ENCODE assay signal across 32 cellular contexts in the genomic region with DNA sequence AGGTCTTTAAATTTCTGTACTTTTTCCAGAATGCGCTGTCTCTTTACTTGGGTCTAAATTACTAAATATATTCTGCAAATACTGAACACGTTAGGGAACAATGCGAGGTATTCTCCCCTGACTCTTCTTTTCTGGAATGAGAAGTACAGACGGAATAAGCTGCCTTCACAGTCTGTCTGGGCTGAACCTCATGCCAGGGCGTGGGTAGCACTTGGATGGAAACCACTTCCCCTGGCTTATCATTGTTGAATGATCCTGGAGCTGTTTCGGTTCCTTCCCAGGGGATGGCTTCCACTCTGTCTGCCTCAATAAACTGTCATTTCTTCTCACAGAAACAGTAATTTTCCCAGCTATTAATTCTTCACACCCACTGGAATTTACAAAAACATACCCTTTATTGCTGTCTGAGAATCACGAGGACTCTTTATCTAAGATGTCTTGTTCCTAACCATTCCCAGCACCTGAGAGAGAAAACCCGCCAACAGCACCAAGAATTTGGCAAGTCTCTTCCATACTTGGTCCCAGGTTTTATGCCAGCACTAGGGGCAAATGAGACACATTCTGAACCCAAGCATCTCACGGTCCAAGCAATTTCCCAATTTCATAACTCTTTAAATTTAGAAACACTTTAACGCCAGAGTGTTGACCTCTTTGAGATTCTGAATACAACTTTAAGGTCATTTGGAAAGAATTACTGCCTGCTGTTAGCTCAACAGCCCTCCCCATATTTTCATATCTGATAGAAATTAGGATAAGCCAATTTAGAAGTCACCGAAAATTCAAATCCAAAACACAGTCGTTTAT. TPM values are rescaled to one million over a fixed set of nuclear protein-coding genes. Genes with fewer than 3 reads are reported as not detected.
DNase-seq lines count a peak whose midpoint lies in the region; ATAC-seq and TF ChIP-seq lines count a peak whose summit lies in the region.
"Had no signal": no experiment of that assay in that cellular context is flagged by ENCODE, and none has a peak within 500 bp of the region (broad histone marks: within the 10 kb centered on the region; RNA-seq: fewer than 3 reads in every experiment).

No MANE protein-coding gene starts in this region.

- TF ChIP-seq CTCF in fibroblast of pulmonary artery (IDR thresholded peaks at IDR 0.05; ENCODE audit: low read length, missing control alignments): no peak
- TF ChIP-seq CTCF in omental fat pad (IDR thresholded peaks at IDR 0.05): no peak

- H3K4me3 ChIP-seq in fibroblast of pulmonary artery (replicated peaks; ENCODE audit: low read depth, low read length): no peak overlapping the region
- H3K4me3 ChIP-seq: adrenal gland, heart right ventricle, mucosa of descending colon, ovary, vagina had no signal

- peak; percentile 63 for ATAC-seq in omental fat pad (ENCODE audit: low FRiP score)
- no peak for ATAC-seq in HG02938 (IDR thresholded peaks at IDR 0.05; ENCODE audit: unreplicated experiment)
- no peak for ATAC-seq in HG03442 (IDR thresholded peaks at IDR 0.05; ENCODE audit: unreplicated experiment)
- ATAC-seq: activated CD4-positive, CD25-positive, alpha-beta regulatory T cell treated with anti-CD3 and anti-CD28 coated beads, Interleukin-2, amount 50 U/mL, for 24 hours; mucosa of descending colon; SK-N-SH treated with all-trans-retinoic acid at 6 μM for 48 hours; stimulated activated naive CD8-positive, alpha-beta T cell treated with anti-CD3 and anti-CD28 coated beads, Interleukin-15, amount 100 ng/mL, for 72 hours had no signal

- in situ Hi-C loops in SK-MEL-5 (cut with HindIII; ENCODE audit: low pct_unique_long_range_greater_than_20kb, low sequenced_read_pairs): no loop called here

- DNase-seq in Daoy (ENCODE audit: low read depth): peak; percentile 64
- peak; percentile 62 for DNase-seq in SK-MEL-5 (ENCODE audit: low read depth, low spot score)
- DNase-seq in fibroblast of pulmonary artery (ENCODE audit: low read depth): peak; percentile 74
- no peak for DNase-seq in omental fat pad (ENCODE audit: low spot score)
- no peak for DNase-seq in inferior parietal cortex (ENCODE audit: extremely low spot score)
- no peak for DNase-seq in NCI-H2107 treated with DMSO at 0.1 percent for 48 hours (lab: John Stamatoyannopoulos, UW; ENCODE audit: unreplicated experiment)
- DNase-seq: activated CD4-positive, alpha-beta T cell treated with anti-CD3 and anti-CD28 coated beads, Interleukin-2, amount 50 U/mL, for 4 hours; activated naive CD4-positive, alpha-beta T cell treated with anti-CD3 and anti-CD28 coated beads for 36 hours; adrenal gland; CD4-positive, alpha-beta memory T cell; cortex of kidney; erythroblast; GOT3; heart right ventricle; kidney glomerular epithelial cell; mucosa of descending colon; NCI-H1092 treated with DMSO at 0.1 percent for 48 hours; NCI-H187; NCI-H2171; NCI-H524; OCI-M1; ovary; stimulated activated CD4-positive, alpha-beta T cell treated with anti-CD3 and anti-CD28 coated beads, Interleukin-1b, Interleukin-23, amount 100 ng/mL, for 48 hours; stimulated activated CD8-positive, alpha-beta memory T cell treated with anti-CD3 and anti-CD28 coated beads, Interleukin-4, amount 100 ng/mL, for 48 hours; stimulated activated naive CD8-positive, alpha-beta T cell treated with anti-CD3 and anti-CD28 coated beads, Interleukin-15, amount 100 ng/mL, for 72 hours; T-helper 2 cell had no signal

RNA-seq across cellular contexts. Expression of gene ADGRF5, which starts 43.2 kb away (rescaled TPM):
- 0.11 TPM in 1 of 2 replicates, not detected in the other for total RNA-seq in Daoy (2014; rRNA removed; shearing (Covaris generic))
- 0.16 and 0.29 TPM in 2 replicates for total RNA-seq in SK-MEL-5 (2014; rRNA removed; shearing (Covaris generic))
- 0.08 and 1.7 TPM in 2 replicates for polyA plus RNA-seq in SK-MEL-5 (2015; cell fraction: cytosol; rRNA removed)
- polyA plus RNA-seq in SK-MEL-5 (2015; cell fraction: nucleus; rRNA removed): 0.03 and 0.17 TPM in 2 replicates
- total RNA-seq in omental fat pad: 100 to 1,000 TPM in 1 of 4 donors, 10 to 100 TPM in 3; 29.7 to 324 (median 74.1) TPM
- total RNA-seq: activated naive CD4-positive, alpha-beta T cell treated with anti-CD3 and anti-CD28 coated beads for 36 hours; bronchial epithelial cell; CD4-positive, alpha-beta memory T cell had no signal
- polyA plus RNA-seq: CD4-positive, alpha-beta memory T cell had no signal

Comparison
In these comparisons a context has a peak if more than half of its experiments do, and no peak if none do; other contexts are left out.
1. DNase-seq: peak in Daoy (single experiment), SK-MEL-5 (single experiment) and fibroblast of pulmonary artery (single experiment); none in omental fat pad (single experiment), inferior parietal cortex (single experiment) and NCI-H2107 treated with DMSO at 0.1 percent for 48 hours (single experiment).
2. RNA of gene ADGRF5, which starts 43.2 kb away (total RNA-seq): 29.7 to 324 TPM in omental fat pad; 0.16 to 0.29 TPM in SK-MEL-5 and 0.11 TPM in Daoy; every median in the first group is over 10 times any median in the second.